Comparison of ENCODE assay signal across 1 cellular context in the genomic region with DNA sequence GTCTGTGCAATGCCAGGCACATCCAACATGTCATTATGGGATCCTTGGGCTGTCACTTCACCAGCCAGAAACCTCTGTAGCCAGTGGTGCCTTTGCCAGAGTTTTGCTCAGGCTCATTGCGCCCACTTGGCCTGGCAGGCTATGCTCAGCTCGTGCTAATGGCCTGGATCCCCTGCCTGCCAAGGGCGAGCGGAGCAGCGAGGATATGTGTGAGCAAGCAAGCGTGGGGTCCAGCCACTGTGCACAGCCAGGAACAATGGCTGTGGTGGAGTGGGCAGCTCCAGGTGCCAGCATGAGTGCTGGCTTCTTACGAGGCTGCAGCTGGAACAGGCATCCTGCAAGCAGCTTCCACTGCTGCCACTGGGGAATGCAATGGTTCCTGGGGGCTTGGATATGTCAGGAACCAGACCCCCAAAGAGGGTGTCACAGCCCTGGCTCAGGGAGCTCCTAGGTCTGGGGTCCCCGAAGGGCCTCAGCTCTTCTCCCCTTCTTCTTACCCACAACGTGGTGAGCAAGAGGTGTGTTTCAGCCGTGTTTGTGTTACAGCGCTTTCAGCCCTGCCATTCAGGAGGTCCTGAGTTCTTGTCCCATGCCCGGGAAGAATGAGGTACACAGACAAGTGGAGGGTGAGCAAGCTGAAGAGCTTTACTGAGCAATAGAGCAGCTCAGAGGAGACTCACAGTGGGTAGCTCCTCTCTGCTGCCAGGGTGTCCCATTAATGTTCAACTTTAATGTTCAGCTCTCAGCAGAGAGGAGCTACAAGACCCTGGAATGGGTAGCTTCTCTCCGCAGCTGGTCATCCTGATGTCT.
TF ChIP-seq lines count a peak whose summit lies in the region.

No MANE protein-coding gene starts in this region.

TF ChIP-seq in HepG2, 621 proteins besides CTCF, POLR2A, EP300 and RAD21 (continues in another document):
- TF ChIP-seq EED (CRISPR knock-in tag; IDR thresholded peaks at IDR 0.05) (peak; percentile 33; the same call in 1 of the 2 replicates), NBN (conservative IDR thresholded peaks at IDR 0.05) (no peak), ZNF180 (CRISPR knock-in tag; IDR thresholded peaks at IDR 0.05; ENCODE audit: borderline replicate concordance, low read depth) (no peak), ZNF879 (CRISPR knock-in tag; IDR thresholded peaks at IDR 0.05) (no peak), MZF1 (CRISPR knock-in tag; IDR thresholded peaks at IDR 0.05; ENCODE audit: borderline replicate concordance) (no peak), DNMT1 (CRISPR knock-in tag; IDR thresholded peaks at IDR 0.05) (0 out of 2 replicates have a peak, but pooled peaks have one; percentile 30), KDM5A (IDR thresholded peaks at IDR 0.05; ENCODE audit: borderline replicate concordance, low read length) (no peak), ISX (CRISPR knock-in tag; conservative IDR thresholded peaks at IDR 0.05) (no peak), SAFB2 (CRISPR knock-in tag; IDR thresholded peaks at IDR 0.05; ENCODE audit: borderline replicate concordance, low read depth) (no peak), ZNF432 (CRISPR knock-in tag; IDR thresholded peaks at IDR 0.05; ENCODE audit: borderline replicate concordance) (no peak), ASH2L (IDR thresholded peaks at IDR 0.05; ENCODE audit: insufficient read length, low read depth, low read length) (no peak), FOXK2 (IDR thresholded peaks at IDR 0.05) (no peak), SP2 (CRISPR knock-in tag; IDR thresholded peaks at IDR 0.05) (no peak), ONECUT2 (CRISPR knock-in tag; IDR thresholded peaks at IDR 0.05) (no peak), MIXL1 (CRISPR knock-in tag; IDR thresholded peaks at IDR 0.05) (no peak), SRF (IDR thresholded peaks at IDR 0.05; ENCODE audit: low read depth, low read length) (no peak), ZNF34 (CRISPR knock-in tag; IDR thresholded peaks at IDR 0.05; ENCODE audit: borderline replicate concordance) (no peak), KDM5B (CRISPR knock-in tag; IDR thresholded peaks at IDR 0.05; ENCODE audit: borderline replicate concordance) (0 out of 2 replicates have a peak, but pooled peaks have one; percentile 7)
- TF ChIP-seq, protein P1, sequence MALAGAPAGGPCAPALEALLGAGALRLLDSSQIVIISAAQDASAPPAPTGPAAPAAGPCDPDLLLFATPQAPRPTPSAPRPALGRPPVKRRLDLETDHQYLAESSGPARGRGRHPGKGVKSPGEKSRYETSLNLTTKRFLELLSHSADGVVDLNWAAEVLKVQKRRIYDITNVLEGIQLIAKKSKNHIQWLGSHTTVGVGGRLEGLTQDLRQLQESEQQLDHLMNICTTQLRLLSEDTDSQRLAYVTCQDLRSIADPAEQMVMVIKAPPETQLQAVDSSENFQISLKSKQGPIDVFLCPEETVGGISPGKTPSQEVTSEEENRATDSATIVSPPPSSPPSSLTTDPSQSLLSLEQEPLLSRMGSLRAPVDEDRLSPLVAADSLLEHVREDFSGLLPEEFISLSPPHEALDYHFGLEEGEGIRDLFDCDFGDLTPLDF (CRISPR knock-in tag; IDR thresholded peaks at IDR 0.05), result no peak
- TF ChIP-seq, protein P2, sequence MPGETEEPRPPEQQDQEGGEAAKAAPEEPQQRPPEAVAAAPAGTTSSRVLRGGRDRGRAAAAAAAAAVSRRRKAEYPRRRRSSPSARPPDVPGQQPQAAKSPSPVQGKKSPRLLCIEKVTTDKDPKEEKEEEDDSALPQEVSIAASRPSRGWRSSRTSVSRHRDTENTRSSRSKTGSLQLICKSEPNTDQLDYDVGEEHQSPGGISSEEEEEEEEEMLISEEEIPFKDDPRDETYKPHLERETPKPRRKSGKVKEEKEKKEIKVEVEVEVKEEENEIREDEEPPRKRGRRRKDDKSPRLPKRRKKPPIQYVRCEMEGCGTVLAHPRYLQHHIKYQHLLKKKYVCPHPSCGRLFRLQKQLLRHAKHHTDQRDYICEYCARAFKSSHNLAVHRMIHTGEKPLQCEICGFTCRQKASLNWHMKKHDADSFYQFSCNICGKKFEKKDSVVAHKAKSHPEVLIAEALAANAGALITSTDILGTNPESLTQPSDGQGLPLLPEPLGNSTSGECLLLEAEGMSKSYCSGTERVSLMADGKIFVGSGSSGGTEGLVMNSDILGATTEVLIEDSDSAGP (CRISPR knock-in tag; IDR thresholded peaks at IDR 0.05; ENCODE audit: borderline replicate concordance), result 0 out of 2 replicates have a peak, but pooled peaks have one; percentile 3
- TF ChIP-seq, protein P3, sequence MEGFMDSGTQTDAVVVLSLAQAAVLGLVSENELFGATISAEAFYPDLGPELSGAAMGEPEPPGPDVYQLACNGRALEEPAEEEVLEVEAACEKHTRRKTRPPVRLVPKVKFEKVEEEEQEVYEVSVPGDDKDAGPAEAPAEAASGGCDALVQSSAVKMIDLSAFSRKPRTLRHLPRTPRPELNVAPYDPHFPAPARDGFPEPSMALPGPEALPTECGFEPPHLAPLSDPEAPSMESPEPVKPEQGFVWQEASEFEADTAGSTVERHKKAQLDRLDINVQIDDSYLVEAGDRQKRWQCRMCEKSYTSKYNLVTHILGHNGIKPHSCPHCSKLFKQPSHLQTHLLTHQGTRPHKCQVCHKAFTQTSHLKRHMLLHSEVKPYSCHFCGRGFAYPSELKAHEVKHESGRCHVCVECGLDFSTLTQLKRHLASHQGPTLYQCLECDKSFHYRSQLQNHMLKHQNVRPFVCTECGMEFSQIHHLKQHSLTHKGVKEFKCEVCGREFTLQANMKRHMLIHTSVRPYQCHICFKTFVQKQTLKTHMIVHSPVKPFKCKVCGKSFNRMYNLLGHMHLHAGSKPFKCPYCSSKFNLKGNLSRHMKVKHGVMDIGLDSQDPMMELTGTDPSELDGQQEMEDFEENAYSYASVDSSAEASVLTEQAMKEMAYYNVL (CRISPR knock-in tag; IDR thresholded peaks at IDR 0.05; ENCODE audit: borderline replicate concordance), result peak; percentile 25; the same call in 1 of the 2 replicates
- TF ChIP-seq, protein P4, sequence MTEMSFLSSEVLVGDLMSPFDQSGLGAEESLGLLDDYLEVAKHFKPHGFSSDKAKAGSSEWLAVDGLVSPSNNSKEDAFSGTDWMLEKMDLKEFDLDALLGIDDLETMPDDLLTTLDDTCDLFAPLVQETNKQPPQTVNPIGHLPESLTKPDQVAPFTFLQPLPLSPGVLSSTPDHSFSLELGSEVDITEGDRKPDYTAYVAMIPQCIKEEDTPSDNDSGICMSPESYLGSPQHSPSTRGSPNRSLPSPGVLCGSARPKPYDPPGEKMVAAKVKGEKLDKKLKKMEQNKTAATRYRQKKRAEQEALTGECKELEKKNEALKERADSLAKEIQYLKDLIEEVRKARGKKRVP (CRISPR knock-in tag; IDR thresholded peaks at IDR 0.05), result no peak
- TF ChIP-seq, protein P5, sequence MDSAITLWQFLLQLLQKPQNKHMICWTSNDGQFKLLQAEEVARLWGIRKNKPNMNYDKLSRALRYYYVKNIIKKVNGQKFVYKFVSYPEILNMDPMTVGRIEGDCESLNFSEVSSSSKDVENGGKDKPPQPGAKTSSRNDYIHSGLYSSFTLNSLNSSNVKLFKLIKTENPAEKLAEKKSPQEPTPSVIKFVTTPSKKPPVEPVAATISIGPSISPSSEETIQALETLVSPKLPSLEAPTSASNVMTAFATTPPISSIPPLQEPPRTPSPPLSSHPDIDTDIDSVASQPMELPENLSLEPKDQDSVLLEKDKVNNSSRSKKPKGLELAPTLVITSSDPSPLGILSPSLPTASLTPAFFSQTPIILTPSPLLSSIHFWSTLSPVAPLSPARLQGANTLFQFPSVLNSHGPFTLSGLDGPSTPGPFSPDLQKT (CRISPR knock-in tag; IDR thresholded peaks at IDR 0.05; ENCODE audit: borderline replicate concordance), result no peak
- TF ChIP-seq, protein P6, sequence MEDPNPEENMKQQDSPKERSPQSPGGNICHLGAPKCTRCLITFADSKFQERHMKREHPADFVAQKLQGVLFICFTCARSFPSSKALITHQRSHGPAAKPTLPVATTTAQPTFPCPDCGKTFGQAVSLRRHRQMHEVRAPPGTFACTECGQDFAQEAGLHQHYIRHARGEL (CRISPR knock-in tag; IDR thresholded peaks at IDR 0.05), result 0 out of 2 replicates have a peak, but pooled peaks have one; percentile 17
- TF ChIP-seq, protein P7, sequence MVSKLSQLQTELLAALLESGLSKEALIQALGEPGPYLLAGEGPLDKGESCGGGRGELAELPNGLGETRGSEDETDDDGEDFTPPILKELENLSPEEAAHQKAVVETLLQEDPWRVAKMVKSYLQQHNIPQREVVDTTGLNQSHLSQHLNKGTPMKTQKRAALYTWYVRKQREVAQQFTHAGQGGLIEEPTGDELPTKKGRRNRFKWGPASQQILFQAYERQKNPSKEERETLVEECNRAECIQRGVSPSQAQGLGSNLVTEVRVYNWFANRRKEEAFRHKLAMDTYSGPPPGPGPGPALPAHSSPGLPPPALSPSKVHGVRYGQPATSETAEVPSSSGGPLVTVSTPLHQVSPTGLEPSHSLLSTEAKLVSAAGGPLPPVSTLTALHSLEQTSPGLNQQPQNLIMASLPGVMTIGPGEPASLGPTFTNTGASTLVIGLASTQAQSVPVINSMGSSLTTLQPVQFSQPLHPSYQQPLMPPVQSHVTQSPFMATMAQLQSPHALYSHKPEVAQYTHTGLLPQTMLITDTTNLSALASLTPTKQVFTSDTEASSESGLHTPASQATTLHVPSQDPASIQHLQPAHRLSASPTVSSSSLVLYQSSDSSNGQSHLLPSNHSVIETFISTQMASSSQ (IDR thresholded peaks at IDR 0.05; ENCODE audit: low read depth), result no peak
- TF ChIP-seq, protein P7 (CRISPR knock-in tag; IDR thresholded peaks at IDR 0.05; ENCODE audit: borderline replicate concordance), result 0 out of 2 replicates have a peak, but pooled peaks have one; percentile 3
- TF ChIP-seq, protein P8, sequence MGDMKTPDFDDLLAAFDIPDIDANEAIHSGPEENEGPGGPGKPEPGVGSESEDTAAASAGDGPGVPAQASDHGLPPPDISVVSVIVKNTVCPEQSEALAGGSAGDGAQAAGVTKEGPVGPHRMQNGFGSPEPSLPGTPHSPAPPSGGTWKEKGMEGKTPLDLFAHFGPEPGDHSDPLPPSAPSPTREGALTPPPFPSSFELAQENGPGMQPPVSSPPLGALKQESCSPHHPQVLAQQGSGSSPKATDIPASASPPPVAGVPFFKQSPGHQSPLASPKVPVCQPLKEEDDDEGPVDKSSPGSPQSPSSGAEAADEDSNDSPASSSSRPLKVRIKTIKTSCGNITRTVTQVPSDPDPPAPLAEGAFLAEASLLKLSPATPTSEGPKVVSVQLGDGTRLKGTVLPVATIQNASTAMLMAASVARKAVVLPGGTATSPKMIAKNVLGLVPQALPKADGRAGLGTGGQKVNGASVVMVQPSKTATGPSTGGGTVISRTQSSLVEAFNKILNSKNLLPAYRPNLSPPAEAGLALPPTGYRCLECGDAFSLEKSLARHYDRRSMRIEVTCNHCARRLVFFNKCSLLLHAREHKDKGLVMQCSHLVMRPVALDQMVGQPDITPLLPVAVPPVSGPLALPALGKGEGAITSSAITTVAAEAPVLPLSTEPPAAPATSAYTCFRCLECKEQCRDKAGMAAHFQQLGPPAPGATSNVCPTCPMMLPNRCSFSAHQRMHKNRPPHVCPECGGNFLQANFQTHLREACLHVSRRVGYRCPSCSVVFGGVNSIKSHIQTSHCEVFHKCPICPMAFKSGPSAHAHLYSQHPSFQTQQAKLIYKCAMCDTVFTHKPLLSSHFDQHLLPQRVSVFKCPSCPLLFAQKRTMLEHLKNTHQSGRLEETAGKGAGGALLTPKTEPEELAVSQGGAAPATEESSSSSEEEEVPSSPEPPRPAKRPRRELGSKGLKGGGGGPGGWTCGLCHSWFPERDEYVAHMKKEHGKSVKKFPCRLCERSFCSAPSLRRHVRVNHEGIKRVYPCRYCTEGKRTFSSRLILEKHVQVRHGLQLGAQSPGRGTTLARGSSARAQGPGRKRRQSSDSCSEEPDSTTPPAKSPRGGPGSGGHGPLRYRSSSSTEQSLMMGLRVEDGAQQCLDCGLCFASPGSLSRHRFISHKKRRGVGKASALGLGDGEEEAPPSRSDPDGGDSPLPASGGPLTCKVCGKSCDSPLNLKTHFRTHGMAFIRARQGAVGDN (CRISPR knock-in tag; IDR thresholded peaks at IDR 0.05), result peak; percentile 35; the same call in 1 of the 2 replicates
- TF ChIP-seq, protein P9, sequence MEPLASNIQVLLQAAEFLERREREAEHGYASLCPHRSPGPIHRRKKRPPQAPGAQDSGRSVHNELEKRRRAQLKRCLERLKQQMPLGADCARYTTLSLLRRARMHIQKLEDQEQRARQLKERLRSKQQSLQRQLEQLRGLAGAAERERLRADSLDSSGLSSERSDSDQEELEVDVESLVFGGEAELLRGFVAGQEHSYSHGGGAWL (CRISPR knock-in tag; IDR thresholded peaks at IDR 0.05), result 0 out of 2 replicates have a peak, but pooled peaks have one; percentile 30
- TF ChIP-seq, protein P10, sequence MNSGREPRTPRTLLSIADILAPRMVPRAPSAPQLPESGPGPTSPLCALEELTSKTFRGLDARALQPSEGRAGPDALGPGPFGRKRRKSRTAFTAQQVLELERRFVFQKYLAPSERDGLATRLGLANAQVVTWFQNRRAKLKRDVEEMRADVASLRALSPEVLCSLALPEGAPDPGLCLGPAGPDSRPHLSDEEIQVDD (CRISPR knock-in tag; IDR thresholded peaks at IDR 0.05; ENCODE audit: borderline replicate concordance), result 0 out of 2 replicates have a peak, but pooled peaks have one; percentile 37
- TF ChIP-seq, protein P11, sequence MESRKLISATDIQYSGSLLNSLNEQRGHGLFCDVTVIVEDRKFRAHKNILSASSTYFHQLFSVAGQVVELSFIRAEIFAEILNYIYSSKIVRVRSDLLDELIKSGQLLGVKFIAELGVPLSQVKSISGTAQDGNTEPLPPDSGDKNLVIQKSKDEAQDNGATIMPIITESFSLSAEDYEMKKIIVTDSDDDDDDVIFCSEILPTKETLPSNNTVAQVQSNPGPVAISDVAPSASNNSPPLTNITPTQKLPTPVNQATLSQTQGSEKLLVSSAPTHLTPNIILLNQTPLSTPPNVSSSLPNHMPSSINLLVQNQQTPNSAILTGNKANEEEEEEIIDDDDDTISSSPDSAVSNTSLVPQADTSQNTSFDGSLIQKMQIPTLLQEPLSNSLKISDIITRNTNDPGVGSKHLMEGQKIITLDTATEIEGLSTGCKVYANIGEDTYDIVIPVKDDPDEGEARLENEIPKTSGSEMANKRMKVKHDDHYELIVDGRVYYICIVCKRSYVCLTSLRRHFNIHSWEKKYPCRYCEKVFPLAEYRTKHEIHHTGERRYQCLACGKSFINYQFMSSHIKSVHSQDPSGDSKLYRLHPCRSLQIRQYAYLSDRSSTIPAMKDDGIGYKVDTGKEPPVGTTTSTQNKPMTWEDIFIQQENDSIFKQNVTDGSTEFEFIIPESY (CRISPR knock-in tag; IDR thresholded peaks at IDR 0.05), result no peak
